Comparison of ENCODE assay signal across 25 cellular contexts in the genomic region with DNA sequence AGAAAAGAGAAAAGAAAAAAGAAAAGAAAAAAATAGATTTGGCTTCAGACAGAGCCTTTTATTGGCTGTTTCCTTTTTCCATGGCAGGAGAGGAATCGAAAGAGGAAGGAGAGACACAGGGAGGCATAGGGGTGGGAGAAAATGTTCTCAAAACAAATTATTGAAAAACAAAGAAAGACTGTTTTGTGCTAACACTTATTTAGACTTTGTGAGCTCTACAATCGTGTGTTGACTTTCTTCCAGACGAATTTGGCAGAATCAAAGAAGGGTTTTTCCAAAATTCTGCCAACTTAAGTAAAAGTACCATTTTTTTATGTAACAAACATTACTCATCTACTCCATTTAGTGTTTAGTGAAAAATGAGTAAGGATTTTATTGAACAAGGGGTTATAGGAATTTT.
"Had no signal": no experiment of that assay in that cellular context is flagged by ENCODE, and none has a peak within 500 bp of the region (broad histone marks: within the 10 kb centered on the region; RNA-seq: fewer than 3 reads in every experiment).

No MANE protein-coding gene starts in this region.

- H3K27me3 ChIP-seq: hepatocyte had no signal

- DNase-seq: activated CD4-positive, alpha-beta memory T cell treated with anti-CD3 and anti-CD28 coated beads, Interleukin-2, amount 10 ng/mL, durations not matched to agents 7 days and 5 days; activated CD4-positive, alpha-beta T cell treated with anti-CD3 and anti-CD28 coated beads for 4 hours; activated effector memory CD4-positive, alpha-beta T cell treated with Interleukin-2 at 50 U/mL for 16 hours; activated naive CD4-positive, alpha-beta T cell treated with anti-CD3 and anti-CD28 coated beads, Interleukin-2, amount 50 U/mL, for 16 hours; activated T-cell treated with anti-CD3 and anti-CD28 coated beads, Interleukin-2, amount 50 U/mL, for 24 hours; dermis blood vessel endothelial cell; erythroblast; kidney; left ventricle myocardium inferior; nucleus accumbens; right cardiac atrium; stimulated activated CD4-positive, alpha-beta T cell treated with anti-CD3 and anti-CD28 coated beads, Interleukin-4, amount 100 ng/mL, for 4 hours; stimulated activated CD8-positive, alpha-beta memory T cell treated with anti-CD3 and anti-CD28 coated beads, Interleukin-4, amount 100 ng/mL, for 48 hours; stimulated activated naive CD4-positive, alpha-beta T cell treated with Interleukin-2 at 50 U/mL for 16 hours; substantia nigra; T-helper 2 cell had no signal

- H3K27ac ChIP-seq: hepatocyte, left ventricle myocardium inferior had no signal

- H3K27ac Mint-ChIP-seq: activated CD4-positive, alpha-beta memory T cell treated with anti-CD3 and anti-CD28 coated beads, Interleukin-2, amount 10 ng/mL, durations not matched to agents 7 days and 5 days; activated T-cell treated with anti-CD3 and anti-CD28 coated beads, Interleukin-2, amount 50 U/mL, for 24 hours; memory B cell; natural killer cell treated with Interleukin-12 subunit alpha and Interleukin-12 subunit beta and Interleukin-15 and Interleukin-18, amount 100 ng/mL, for 72 hours; type B pancreatic cell; WTC11 had no signal

- H3K4me3 ChIP-seq: hepatocyte, left ventricle myocardium inferior, smooth muscle cell had no signal

- H2AFZ ChIP-seq: hepatocyte had no signal

- ATAC-seq: natural killer cell treated with Interleukin-12 subunit alpha and Interleukin-12 subunit beta and Interleukin-15 and Interleukin-18, amount 100 ng/mL, for 72 hours; WTC11 had no signal

- FAIRE-seq: astrocyte, bronchial epithelial cell, kidney, TTC549 had no signal

- H3K4me3 Mint-ChIP-seq: activated CD4-positive, alpha-beta memory T cell treated with anti-CD3 and anti-CD28 coated beads, Interleukin-2, amount 10 ng/mL, durations not matched to agents 7 days and 5 days; activated T-cell treated with anti-CD3 and anti-CD28 coated beads, Interleukin-2, amount 50 U/mL, for 24 hours; memory B cell; natural killer cell treated with Interleukin-12 subunit alpha and Interleukin-12 subunit beta and Interleukin-15 and Interleukin-18, amount 100 ng/mL, for 72 hours; type B pancreatic cell; WTC11 had no signal

- H3K36me3 ChIP-seq: left ventricle myocardium inferior had no signal

- H3K4me1 ChIP-seq: left ventricle myocardium inferior had no signal

- H3K9me3 Mint-ChIP-seq: type B pancreatic cell had no signal

- H3K27me3 Mint-ChIP-seq: activated CD4-positive, alpha-beta memory T cell treated with anti-CD3 and anti-CD28 coated beads, Interleukin-2, amount 10 ng/mL, durations not matched to agents 7 days and 5 days; activated T-cell treated with anti-CD3 and anti-CD28 coated beads, Interleukin-2, amount 50 U/mL, for 24 hours; memory B cell; natural killer cell treated with Interleukin-12 subunit alpha and Interleukin-12 subunit beta and Interleukin-15 and Interleukin-18, amount 100 ng/mL, for 72 hours; type B pancreatic cell had no signal

- H3K4me2 ChIP-seq: hepatocyte, smooth muscle cell had no signal

- H3K36me3 Mint-ChIP-seq: memory B cell; natural killer cell treated with Interleukin-12 subunit alpha and Interleukin-12 subunit beta and Interleukin-15 and Interleukin-18, amount 100 ng/mL, for 72 hours; type B pancreatic cell; WTC11 had no signal

- H3K4me1 Mint-ChIP-seq: activated CD4-positive, alpha-beta memory T cell treated with anti-CD3 and anti-CD28 coated beads, Interleukin-2, amount 10 ng/mL, durations not matched to agents 7 days and 5 days; memory B cell had no signal

- H3K79me2 ChIP-seq: hepatocyte had no signal
